ENCODE assay signal across 24 cellular contexts in genomic region chr9:14258840-14259239, GRCh38. TPM values are rescaled to one million over a fixed set of nuclear protein-coding genes. Genes with fewer than 3 reads are reported as not detected.
DNase-seq lines count a peak whose midpoint lies in the region; ATAC-seq, FAIRE-seq and TF ChIP-seq lines count a peak whose summit lies in the region.
"Had no signal": no experiment of that assay in that cellular context is flagged by ENCODE, and none has a peak within 500 bp of the region (broad histone marks: within the 10 kb centered on the region; RNA-seq: fewer than 3 reads in every experiment).

No MANE protein-coding gene starts in this region.

- peaks cover 0 to 6% (median 0%) of the 10 kb centered on the region in 9 donors for H3K36me3 ChIP-seq in heart left ventricle
- H3K36me3 ChIP-seq in lung (ENCODE audit: control insufficient read depth in 2 of 2, insufficient read depth in 2 of 2, low read length in 2 of 2): no peaks in the 10 kb centered on the region
- H3K36me3 ChIP-seq: ovary, tibial nerve had no signal

- H3K9me3 ChIP-seq in heart left ventricle (no peaks in the 10 kb centered on the region), lung (ENCODE audit: control insufficient read depth in 2 of 2, insufficient read depth in 1 of 2, low read length in 1 of 2) (no peaks in the 10 kb centered on the region)
- H3K9me3 ChIP-seq: ovary, tibial nerve had no signal

- intact Hi-C loops in heart left ventricle (cut with DNase I) (loop anchor here in 3 of 10 donors (10.0 kb wide), 1 partner anchor 46 kb away; no protein-coding TSS in a partner anchor), left cardiac atrium (cut with DNase I) (loop anchor here in 1 of 2 donors (10.0 kb wide), 1 partner anchor 46 kb away; no protein-coding TSS in a partner anchor)

- H3K4me1 Mint-ChIP-seq in chondrocyte (ENCODE audit: low read depth): peaks cover 49% of the 10 kb centered on the region
- H3K4me1 Mint-ChIP-seq: activated naive CD4-positive, alpha-beta T cell treated with anti-CD3 and anti-CD28 coated beads, Interleukin-2, amount 50 U/mL, for 24 hours; central memory CD8-positive, alpha-beta T cell had no signal

- no peaks in the 10 kb centered on the region for H3K27me3 ChIP-seq in heart left ventricle
- H3K27me3 ChIP-seq in lung (ENCODE audit: control insufficient read depth, insufficient read depth): no peaks in the 10 kb centered on the region
- H3K27me3 ChIP-seq: ovary, tibial nerve had no signal

- H3K36me3 Mint-ChIP-seq in chondrocyte (ENCODE audit: low read depth): no peaks in the 10 kb centered on the region
- H3K36me3 Mint-ChIP-seq: activated naive CD4-positive, alpha-beta T cell treated with anti-CD3 and anti-CD28 coated beads, Interleukin-2, amount 50 U/mL, for 24 hours had no signal

- H3K4me1 ChIP-seq in heart left ventricle: peaks cover 3 to 85% (median 56%) of the 10 kb centered on the region in 12 donors
- peaks cover 9 to 40% of the 10 kb centered on the region in 2 donors for H3K4me1 ChIP-seq in lung (ENCODE audit: control insufficient read depth in 2 of 2, insufficient read depth in 2 of 2, low read length in 2 of 2)

- no peaks in the 10 kb centered on the region for H3K9me3 Mint-ChIP-seq in chondrocyte (ENCODE audit: low read depth)
- H3K9me3 Mint-ChIP-seq: activated naive CD4-positive, alpha-beta T cell treated with anti-CD3 and anti-CD28 coated beads, Interleukin-2, amount 50 U/mL, for 24 hours; activated T-cell treated with anti-CD3 and anti-CD28 coated beads, Interleukin-2, amount 50 U/mL, for 24 hours; central memory CD8-positive, alpha-beta T cell had no signal

- 22 to 37% (median 30%) methylated on average over 2 of the region's 2 CpGs for WGBS in heart left ventricle, 4 donors
- WGBS in lung, 2 donors: 46 to 60% methylated on average over 2 of the region's 2 CpGs

- TF ChIP-seq CTCF in heart left ventricle (IDR thresholded peaks at IDR 0.05): no peak
- TF ChIP-seq CTCF in chondrocyte (IDR thresholded peaks at IDR 0.05): no peak
- no peak for TF ChIP-seq CTCF in lung (IDR thresholded peaks at IDR 0.05; ENCODE audit: control extremely low read depth, extremely low read depth)

- peak overlapping the region; percentile 59 for H3K27ac Mint-ChIP-seq in chondrocyte (ENCODE audit: unreplicated experiment)
- H3K27ac Mint-ChIP-seq: activated naive CD4-positive, alpha-beta T cell treated with anti-CD3 and anti-CD28 coated beads, Interleukin-2, amount 50 U/mL, for 24 hours; activated T-cell treated with anti-CD3 and anti-CD28 coated beads, Interleukin-2, amount 50 U/mL, for 24 hours had no signal

- H3K4me3 ChIP-seq in heart left ventricle (no peak overlapping the region), lung (no peak overlapping the region)
- H3K4me3 ChIP-seq: ovary, tibial nerve had no signal

- no peak for FAIRE-seq in GM19239 (lab: Jason Lieb, UNC)
- FAIRE-seq: endometrium, small intestine, TTC549 had no signal

- no peak overlapping the region for H3K4me3 Mint-ChIP-seq in chondrocyte (ENCODE audit: unreplicated experiment)
- H3K4me3 Mint-ChIP-seq: activated naive CD4-positive, alpha-beta T cell treated with anti-CD3 and anti-CD28 coated beads, Interleukin-2, amount 50 U/mL, for 24 hours; activated T-cell treated with anti-CD3 and anti-CD28 coated beads, Interleukin-2, amount 50 U/mL, for 24 hours; central memory CD8-positive, alpha-beta T cell had no signal

- ATAC-seq in heart left ventricle: no peak
- no peak for ATAC-seq in left cardiac atrium
- no peak for ATAC-seq in lung (ENCODE audit: insufficient read depth, low FRiP score)
- ATAC-seq in GM21381 (IDR thresholded peaks at IDR 0.05; ENCODE audit: unreplicated experiment): no peak
- ATAC-seq in HG03095 (IDR thresholded peaks at IDR 0.05; ENCODE audit: unreplicated experiment): no peak

- H3K27ac ChIP-seq in heart left ventricle: peak overlapping the region in 7 of 12 donors; percentile 11 to 58 (median 19)
- peak overlapping the region; percentile 14 to 24 for H3K27ac ChIP-seq in lung (ENCODE audit: low read depth in 1 of 2, low read length in 1 of 2)
- H3K27ac ChIP-seq: C4-2B, ovary had no signal

- H3K27me3 Mint-ChIP-seq in chondrocyte (ENCODE audit: low read depth): no peaks in the 10 kb centered on the region
- H3K27me3 Mint-ChIP-seq: central memory CD8-positive, alpha-beta T cell had no signal

- no peak for TF ChIP-seq POLR2A in heart left ventricle (IDR thresholded peaks at IDR 0.05)

- DNase-seq in heart left ventricle (no peak), left cardiac atrium (no peak), chondrocyte (ENCODE audit: low spot score) (no peak), lung (ENCODE audit: low spot score) (no peak), GM19239 (ENCODE audit: insufficient read length, low spot score) (no peak), GDM1 (lab: John Stamatoyannopoulos, UW) (no peak)
- DNase-seq: 8988T; activated CD4-positive, alpha-beta T cell treated with anti-CD3 and anti-CD28 coated beads, Interleukin-2, amount 50 U/mL, for 48 hours; activated T-cell treated with anti-CD3 and anti-CD28 coated beads, Interleukin-2, amount 50 U/mL, for 24 hours; DMS153; head of caudate nucleus; MM.1S; NCI-H2029; NCI-H69; ovary; small intestine had no signal

RNA-seq across cellular contexts. Expression of gene NFIB, which starts 55.1 kb away (rescaled TPM):
- total RNA-seq in heart left ventricle: 100 to 1,000 TPM in 5 of 9 donors, 10 to 100 TPM in 4; 80.9 to 148 (median 116) TPM
- polyA plus RNA-seq in heart left ventricle: 10 to 100 TPM; 24.5 to 36.3 TPM
- total RNA-seq in left cardiac atrium: 100 to 1,000 TPM; 110 to 118 TPM
- total RNA-seq in chondrocyte: 28.2 to 66.3 TPM (median 63.1 TPM) in 3 replicates
- total RNA-seq in lung: 100 to 1,000 TPM in 1 of 2 donors, 10 to 100 TPM in 1; 89.2 to 189 TPM
- polyA plus RNA-seq in lung: 10 to 100 TPM in 1 of 2 donors, 1 to 10 TPM in 1; 7.3 to 12.7 TPM
